In the genomic region with DNA sequence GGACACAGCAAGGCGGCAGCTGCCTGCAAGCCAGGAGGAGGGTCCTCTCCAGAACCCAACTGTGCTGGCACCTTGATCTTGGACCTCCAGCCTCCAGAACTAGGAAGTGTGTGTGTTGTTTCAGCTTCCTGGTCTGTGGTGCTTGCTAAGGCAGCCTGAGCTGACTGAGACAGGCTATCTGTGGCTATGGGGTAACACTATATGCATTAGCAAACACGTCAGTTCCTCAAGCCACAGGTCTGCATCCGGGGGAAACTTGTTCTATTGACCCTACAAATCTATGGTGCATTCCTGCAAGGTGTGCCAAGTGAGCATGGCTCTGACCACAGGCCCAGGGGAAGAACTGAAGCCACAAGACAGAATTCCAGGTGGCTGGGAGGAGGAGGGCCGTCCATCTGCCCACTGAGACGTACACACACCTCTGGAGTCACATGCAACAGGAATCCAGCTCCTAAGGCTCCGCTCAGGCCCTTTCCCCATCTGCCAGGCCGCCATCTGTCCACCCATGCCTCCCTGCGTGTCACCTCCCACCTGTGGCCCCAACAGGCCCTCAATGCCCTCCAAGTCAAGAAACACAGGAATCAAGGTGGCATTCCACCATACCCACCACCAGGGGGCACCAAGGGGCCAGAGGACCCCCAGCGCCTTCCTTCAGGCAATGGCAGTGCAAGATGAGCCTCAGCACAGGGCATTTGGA, we compare ENCODE assay signal across 8 cellular contexts.
DNase-seq lines count a peak whose midpoint lies in the region; ATAC-seq and TF ChIP-seq lines count a peak whose summit lies in the region.

No MANE protein-coding gene starts in this region.

- no peak overlapping the region for H3K4me3 ChIP-seq in cardiac fibroblast (replicated peaks in 1 of 2; ENCODE audit: low read depth in 2 of 2, low read length in 2 of 2)

- DNase-seq in AG08395 (ENCODE audit: low spot score) (peak; percentile 71), NCI-H1694 (lab: John Stamatoyannopoulos, UW) (peak; percentile 61), activated B cell treated with CpG ODN at 0.5 μM for 24 hours (peak; percentile 46), cardiac fibroblast (ENCODE audit: low read depth in 2 of 2) (peak; percentile 56 to 66), left kidney (ENCODE audit: low read depth, low spot score) (peak; percentile 90)
- DNase-seq in stimulated activated CD4-positive, alpha-beta T cell treated with anti-CD3 and anti-CD28 coated beads, TNF-alpha, amount 100 ng/mL, for 48 hours (ENCODE audit: low read depth in 3 of 3) = peak; percentile 40 to 57 (median 43)

- H3K27ac Mint-ChIP-seq in activated B cell treated with CpG ODN at 0.5 μM for 24 hours = no peak overlapping the region

- POLR2A ChIA-PET in activated B cell treated with CpG ODN at 0.5 μM for 24 hours (lab: Charles Lee) = no interaction called here

- ATAC-seq in GM18868 (IDR thresholded peaks at IDR 0.05; ENCODE audit: unreplicated experiment) (peak; percentile 53), activated B cell treated with CpG ODN at 0.5 μM for 24 hours (ENCODE audit: low read depth) (peak; percentile 75), HG02938 (IDR thresholded peaks at IDR 0.05; ENCODE audit: unreplicated experiment) (no peak)

- CTCF ChIA-PET in activated B cell treated with CpG ODN at 0.5 μM for 24 hours (lab: Charles Lee) = no interaction called here

- intact Hi-C loops in activated B cell treated with CpG ODN at 0.5 μM for 24 hours (cut with micrococcal nuclease) = loop anchor here (1.0 kb wide), 1 partner anchor 860 kb away; no protein-coding TSS in a partner anchor

- no peaks in the 10 kb centered on the region for H3K4me1 Mint-ChIP-seq in activated B cell treated with CpG ODN at 0.5 μM for 24 hours

- no peaks in the 10 kb centered on the region for H3K9me3 Mint-ChIP-seq in activated B cell treated with CpG ODN at 0.5 μM for 24 hours

- peaks cover 12% of the 10 kb centered on the region for H3K27me3 Mint-ChIP-seq in activated B cell treated with CpG ODN at 0.5 μM for 24 hours

- no peak overlapping the region for H3K4me3 Mint-ChIP-seq in activated B cell treated with CpG ODN at 0.5 μM for 24 hours

- no peaks in the 10 kb centered on the region for H3K36me3 Mint-ChIP-seq in activated B cell treated with CpG ODN at 0.5 μM for 24 hours (ENCODE audit: low read depth)

- TF ChIP-seq CTCF in activated B cell treated with CpG ODN at 0.5 μM for 24 hours (IDR thresholded peaks at IDR 0.05) = peak; percentile 89
- peak; percentile 80 for TF ChIP-seq CTCF in cardiac fibroblast (IDR thresholded peaks at IDR 0.05; ENCODE audit: low read depth, low read length)
